In the genomic region with DNA sequence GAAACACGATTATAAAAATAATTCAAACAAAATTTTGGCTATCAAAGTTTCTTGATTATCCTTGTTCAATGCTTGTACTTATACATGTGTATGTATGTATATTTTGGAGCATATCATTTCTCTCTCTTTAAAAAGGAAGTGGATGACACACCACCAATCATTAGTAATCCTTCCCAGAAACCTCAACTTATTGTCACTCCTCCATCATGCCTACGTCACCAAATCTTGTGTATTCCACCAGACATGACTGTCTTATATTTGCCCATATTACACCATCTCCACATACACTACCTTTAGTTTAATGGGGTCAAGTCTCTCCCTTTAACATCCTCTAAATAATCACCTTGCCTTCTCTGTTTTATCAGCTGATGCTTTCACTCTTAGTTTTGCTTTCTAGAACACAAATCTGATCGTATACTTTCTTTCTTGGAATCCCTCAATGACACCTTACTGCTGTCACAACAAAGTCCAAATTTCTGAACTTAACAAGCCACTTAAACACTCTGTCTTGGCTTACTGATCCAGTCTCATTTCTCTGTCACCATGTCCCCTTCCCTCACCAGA, we compare ENCODE assay signal across 32 cellular contexts.
DNase-seq lines count a peak whose midpoint lies in the region; ATAC-seq, FAIRE-seq and TF ChIP-seq lines count a peak whose summit lies in the region.
"Had no signal": no experiment of that assay in that cellular context is flagged by ENCODE, and none has a peak within 500 bp of the region (broad histone marks: within the 10 kb centered on the region; RNA-seq: fewer than 3 reads in every experiment).

No MANE protein-coding gene starts in this region.

- H3K27me3 ChIP-seq in endothelial cell of umbilical vein (ENCODE audit: control insufficient read depth in 2 of 2, insufficient read depth in 2 of 2, low read length in 2 of 2) (no peaks in the 10 kb centered on the region), H9 (ENCODE audit: insufficient read depth, low read length) (no peaks in the 10 kb centered on the region)
- H3K27me3 ChIP-seq: adrenal gland, brain microvascular endothelial cell, pancreas, spleen, tibial artery had no signal

- H3K9me1 ChIP-seq in endothelial cell of umbilical vein (replicated peaks; ENCODE audit: control insufficient read depth, extremely low read depth, insufficient read depth, low read length), result no peaks in the 10 kb centered on the region

- H3K4me1 ChIP-seq in endothelial cell of umbilical vein (ENCODE audit: control insufficient read depth, extremely low read depth, insufficient read depth, low read length) (no peaks in the 10 kb centered on the region), H9 (ENCODE audit: insufficient read depth, low read length) (no peaks in the 10 kb centered on the region)
- H3K4me1 ChIP-seq: adrenal gland, pancreas, spleen, tibial artery had no signal

- ATAC-seq in GM18867 (IDR thresholded peaks at IDR 0.05; ENCODE audit: unreplicated experiment) (peak; percentile 54), GM21360 (IDR thresholded peaks at IDR 0.05; ENCODE audit: unreplicated experiment) (no peak), GM19395 (IDR thresholded peaks at IDR 0.05; ENCODE audit: unreplicated experiment) (no peak)
- ATAC-seq: activated T-cell treated with anti-CD3 and anti-CD28 coated beads, Interleukin-2, amount 50 U/mL, for 4 hours; GM23338; K562; left colon; pancreas; T-helper 17 cell had no signal

- H3K4me1 Mint-ChIP-seq in H9, result peaks cover 0 to 6% of the 10 kb centered on the region in 2 experiments; a peak in 2 of 4 replicates
- H3K4me1 Mint-ChIP-seq: activated CD4-positive, alpha-beta T cell treated with anti-CD3 and anti-CD28 coated beads, Interleukin-2, amount 10 ng/mL, durations not matched to agents 7 days and 5 days; nephron progenitor cell; T-helper 17 cell had no signal

- H2BK20ac ChIP-seq in H9 (ENCODE audit: low read depth, low read length, poor library complexity, severe bottlenecking), result no peak overlapping the region

- H3T11ph ChIP-seq in H9 (ENCODE audit: low read length), result no peak overlapping the region

- FAIRE-seq in endothelial cell of umbilical vein (lab: Jason Lieb, UNC), result no peak
- FAIRE-seq: frontal cortex, GM18507, K562, pancreas had no signal

- H3K4me2 ChIP-seq in endothelial cell of umbilical vein (ENCODE audit: insufficient read depth, low read length) (no peak overlapping the region), H9 (ENCODE audit: insufficient read depth, insufficient read length, low read length) (no peak overlapping the region)
- H3K4me2 ChIP-seq: GM23338 had no signal

- no peaks in the 10 kb centered on the region for H3K79me1 ChIP-seq in H9 (ENCODE audit: insufficient read depth, low read depth, low read length, poor library complexity, severe bottlenecking)

- no peak overlapping the region for H4K91ac ChIP-seq in H9 (ENCODE audit: insufficient read length, low read depth, low read length)

- no peaks in the 10 kb centered on the region for H3K36me3 ChIP-seq in endothelial cell of umbilical vein (ENCODE audit: control insufficient read depth in 2 of 2, extremely low read depth in 1 of 2, insufficient read depth in 2 of 2, low read length in 2 of 2)
- H3K36me3 ChIP-seq: adrenal gland, brain microvascular endothelial cell, pancreas, spleen, tibial artery, WERI-Rb-1 had no signal

- H3K9ac ChIP-seq in endothelial cell of umbilical vein (replicated peaks; ENCODE audit: extremely low read depth, insufficient read depth, low read length) (no peak overlapping the region), H9 (ENCODE audit: extremely low read depth, insufficient read length, low read length) (no peak overlapping the region)

- TF ChIP-seq CTCF in endothelial cell of umbilical vein (IDR thresholded peaks at IDR 0.05; ENCODE audit: extremely low read depth in 1 of 2, insufficient read depth in 1 of 2, low read depth in 1 of 2, low read length in 2 of 2) (no peak), H9 (conservative IDR thresholded peaks at IDR 0.05) (no peak), coronary artery (IDR thresholded peaks at IDR 0.05) (no peak)

- no peaks in the 10 kb centered on the region for H3K36me3 Mint-ChIP-seq in H9 (ENCODE audit: insufficient read depth in 1 of 3, low read depth in 3 of 3)

- H2BK15ac ChIP-seq in H9 (ENCODE audit: low read depth, low read length), result no peak overlapping the region

- no peak for TF ChIP-seq POLR2A in endothelial cell of umbilical vein (IDR thresholded peaks at IDR 0.05; ENCODE audit: low read depth, low read length)

- DNase-seq in A172 (ENCODE audit: low spot score) (peak; percentile 20), OCI-M1 (lab: John Stamatoyannopoulos, UW) (peak; percentile 66), endothelial cell of umbilical vein (ENCODE audit: low read depth, low spot score) (no peak), H9 (no peak), coronary artery (ENCODE audit: low spot score) (no peak)
- DNase-seq: ACHN; activated CD4-positive, alpha-beta T cell treated with anti-CD3 and anti-CD28 coated beads, Interleukin-2, amount 10 ng/mL, durations not matched to agents 7 days and 5 days; activated naive CD4-positive, alpha-beta T cell; activated T-cell treated with anti-CD3 and anti-CD28 coated beads, Interleukin-2, amount 50 U/mL, for 4 hours; adrenal gland; brain microvascular endothelial cell; DMS53; effector CD4-positive, alpha-beta T cell; erythroblast; left colon; NCI-H1417; NCI-H2081; NCI-H446; NCI-H774; nephron progenitor cell; pancreas; spleen; T-helper 17 cell; tibial artery; WERI-Rb-1 had no signal

- POLR2A ChIA-PET in endothelial cell of umbilical vein (lab: Charles Lee), result no interaction called here

- no peak overlapping the region for H3K18ac ChIP-seq in H9 (ENCODE audit: insufficient read length, low read depth, low read length)

- H3K14ac ChIP-seq in H9 (ENCODE audit: insufficient read depth, low read length), result no peak overlapping the region

- H2BK5ac ChIP-seq in H9 (ENCODE audit: insufficient read length, low read length), result no peak overlapping the region

- H3K23me2 ChIP-seq in H9 (ENCODE audit: insufficient read length, low read depth, low read length, poor library complexity, severe bottlenecking), result no peaks in the 10 kb centered on the region

- no peak overlapping the region for H2BK12ac ChIP-seq in H9 (ENCODE audit: insufficient read length, low read depth, low read length)

- H3K4me3 ChIP-seq in endothelial cell of umbilical vein (replicated peaks in 1 of 3; ENCODE audit: insufficient read depth in 1 of 3, low read depth in 1 of 3, low read length in 3 of 3) (no peak overlapping the region), coronary artery (no peak overlapping the region)
- H3K4me3 ChIP-seq: adrenal gland, GM23338, K562, pancreas, spleen, tibial artery had no signal

- WGBS in H9 (ENCODE audit: extremely low coverage, insufficient read length, low lambda C conversion rate), result no CpG with 5 or more reads among the region's 3 CpGs

- no peak overlapping the region for H2BK120ac ChIP-seq in H9 (ENCODE audit: low read depth, low read length, poor library complexity, severe bottlenecking)

- H2AFZ ChIP-seq in endothelial cell of umbilical vein (ENCODE audit: low read depth, low read length) (no peak overlapping the region), H9 (ENCODE audit: low read length) (no peak overlapping the region)
- H2AFZ ChIP-seq: GM23338 had no signal

- H3K9me3 ChIP-seq in endothelial cell of umbilical vein (replicated peaks; ENCODE audit: control insufficient read depth, insufficient read depth, low read length) (no peaks in the 10 kb centered on the region), H9 (ENCODE audit: control insufficient read depth, low read depth, low read length) (no peaks in the 10 kb centered on the region)
- H3K9me3 ChIP-seq: pancreas, tibial artery had no signal

- H3K4ac ChIP-seq in H9 (ENCODE audit: low read depth, low read length), result no peak overlapping the region

- no peak overlapping the region for H4K8ac ChIP-seq in H9 (replicated peaks; ENCODE audit: insufficient read length, low read depth, low read length)

- no peak overlapping the region for H2AK5ac ChIP-seq in H9 (ENCODE audit: insufficient read length, low read length)

- no peaks in the 10 kb centered on the region for H3K27me3 Mint-ChIP-seq in H9 (ENCODE audit: low read depth)
- H3K27me3 Mint-ChIP-seq: activated CD4-positive, alpha-beta T cell treated with anti-CD3 and anti-CD28 coated beads, Interleukin-2, amount 10 ng/mL, durations not matched to agents 7 days and 5 days; T-helper 17 cell had no signal

- no peak overlapping the region for H3K56ac ChIP-seq in H9 (ENCODE audit: insufficient read length, low read depth, low read length)

- H3K23ac ChIP-seq in H9 (ENCODE audit: insufficient read length, low read depth, low read length), result no peak overlapping the region

- H3K27ac ChIP-seq in endothelial cell of umbilical vein (ENCODE audit: insufficient read depth, low read depth, low read length) (no peak overlapping the region), H9 (ENCODE audit: insufficient read length, low read depth, low read length) (no peak overlapping the region), coronary artery (no peak overlapping the region)
- H3K27ac ChIP-seq: adrenal gland, brain microvascular endothelial cell, pancreas, spleen, tibial artery, WERI-Rb-1 had no signal

- H3K9me3 Mint-ChIP-seq in H9, result no peaks in the 10 kb centered on the region; a peak in 1 of 5 replicates
- H3K9me3 Mint-ChIP-seq: GM23338, nephron progenitor cell had no signal

- H4K20me1 ChIP-seq in endothelial cell of umbilical vein (replicated peaks; ENCODE audit: control insufficient read depth, extremely low read depth, insufficient read depth, low read length) (no peaks in the 10 kb centered on the region), H9 (ENCODE audit: control insufficient read depth, insufficient read depth, insufficient read length) (no peaks in the 10 kb centered on the region)

- H4K5ac ChIP-seq in H9 (ENCODE audit: insufficient read length, low read depth, low read length), result no peak overlapping the region

- dilution Hi-C loops in endothelial cell of umbilical vein (cut with MboI; ENCODE audit: extremely low pct_ligation_motif_present, low sequenced_read_pairs), result no loop called here

- intact Hi-C loops in endothelial cell of umbilical vein (cut with micrococcal nuclease), result no loop called here

- no peak overlapping the region for H3K4me3 Mint-ChIP-seq in H9
- H3K4me3 Mint-ChIP-seq: activated CD4-positive, alpha-beta T cell treated with anti-CD3 and anti-CD28 coated beads, Interleukin-2, amount 10 ng/mL, durations not matched to agents 7 days and 5 days; activated T-cell treated with anti-CD3 and anti-CD28 coated beads, Interleukin-2, amount 50 U/mL, for 4 hours; GM23338; nephron progenitor cell; T-helper 17 cell had no signal

- no peak overlapping the region for H3K27ac Mint-ChIP-seq in H9
- H3K27ac Mint-ChIP-seq: activated CD4-positive, alpha-beta T cell treated with anti-CD3 and anti-CD28 coated beads, Interleukin-2, amount 10 ng/mL, durations not matched to agents 7 days and 5 days; GM23338; nephron progenitor cell; T-helper 17 cell had no signal

- CTCF ChIA-PET in endothelial cell of umbilical vein (lab: Charles Lee), result interaction anchor here (0.8 to 2.2 kb wide), 2 partner anchors 9 to 18 kb away, joined by 3 to 4 read pairs; no protein-coding TSS in a partner anchor

- BruUV-seq in endothelial cell of umbilical vein (replicated peaks; lab: Mats Ljungman, UMichigan), result no TSS peak

- H3K79me2 ChIP-seq in endothelial cell of umbilical vein (ENCODE audit: control insufficient read depth, insufficient read depth, low read length) (no peaks in the 10 kb centered on the region), H9 (ENCODE audit: insufficient read depth, low read length) (no peaks in the 10 kb centered on the region)

Comparison
In these comparisons a context has a peak if more than half of its experiments do, and no peak if none do; other contexts are left out.
1. DNase-seq: peak in A172 (single experiment) and OCI-M1 (single experiment); none in endothelial cell of umbilical vein (single experiment), H9 (single experiment) and coronary artery (single experiment).